ENCODE assay signal across 8 cellular contexts in genomic region chr15:67114846-67115521, GRCh38. TPM values are rescaled to one million over a fixed set of nuclear protein-coding genes. Genes with fewer than 3 reads are reported as not detected.
DNase-seq lines count a peak whose midpoint lies in the region; ATAC-seq lines count a peak whose summit lies in the region.
"Had no signal": no experiment of that assay in that cellular context is flagged by ENCODE, and none has a peak within 500 bp of the region (broad histone marks: within the 10 kb centered on the region; RNA-seq: fewer than 3 reads in every experiment).

No MANE protein-coding gene starts in this region.

- peak; percentile 52 for ATAC-seq in central memory CD8-positive, alpha-beta T cell (replicated peaks; ENCODE audit: extremely low read depth, poor library complexity, severe bottlenecking)
- ATAC-seq in sciatic nerve = peak; percentile 17
- no peak for ATAC-seq in HG03159 (IDR thresholded peaks at IDR 0.05; ENCODE audit: unreplicated experiment)
- ATAC-seq in GM18498 (IDR thresholded peaks at IDR 0.05; ENCODE audit: unreplicated experiment) = no peak

- peak overlapping the region; percentile 97 for H3K27ac Mint-ChIP-seq in central memory CD8-positive, alpha-beta T cell (ENCODE audit: low read depth)

- peaks cover 4% of the 10 kb centered on the region for H3K36me3 Mint-ChIP-seq in central memory CD8-positive, alpha-beta T cell (ENCODE audit: insufficient read depth)

- H3K27me3 Mint-ChIP-seq in central memory CD8-positive, alpha-beta T cell = no peaks in the 10 kb centered on the region

- intact Hi-C loops in sciatic nerve (cut with DNase I) = no loop called here

- peak overlapping the region; percentile 52 for H3K4me3 Mint-ChIP-seq in central memory CD8-positive, alpha-beta T cell

- peak; percentile 8 for DNase-seq in DMS 273 treated with DMSO at 0.1 percent for 48 hours (lab: John Stamatoyannopoulos, UW)
- DNase-seq in NCI-H526 treated with DMSO at 0.1 percent for 48 hours (lab: John Stamatoyannopoulos, UW) = peak; percentile 79
- DNase-seq in central memory CD8-positive, alpha-beta T cell (ENCODE audit: low spot score in 2 of 2) = no peak
- no peak for DNase-seq in sciatic nerve (ENCODE audit: low spot score)
- no peak for DNase-seq in DMS153 treated with DMSO at 0.1 percent for 48 hours (lab: John Stamatoyannopoulos, UW; ENCODE audit: unreplicated experiment)
- DNase-seq: NCI-H1436 had no signal

- peaks cover 81% of the 10 kb centered on the region for H3K4me1 Mint-ChIP-seq in central memory CD8-positive, alpha-beta T cell

- H3K9me3 Mint-ChIP-seq in central memory CD8-positive, alpha-beta T cell = no peaks in the 10 kb centered on the region

RNA-seq across cellular contexts. Expression of gene SMAD3, which starts 49.6 kb away (rescaled TPM):
- 58.8 TPM for total RNA-seq in sciatic nerve

Comparison
In these comparisons a context has a peak if more than half of its experiments do, and no peak if none do; other contexts are left out.
1. DNase-seq: peak in DMS 273 treated with DMSO at 0.1 percent for 48 hours (single experiment) and NCI-H526 treated with DMSO at 0.1 percent for 48 hours (single experiment); none in central memory CD8-positive, alpha-beta T cell (0 of 2), sciatic nerve (single experiment) and DMS153 treated with DMSO at 0.1 percent for 48 hours (single experiment).
2. ATAC-seq: peak in central memory CD8-positive, alpha-beta T cell (single experiment) and sciatic nerve (single experiment); none in HG03159 (single experiment) and GM18498 (single experiment).